ENCODE assay signal across 10 cellular contexts in genomic region chr11:80320765-80321164, GRCh38.
A peak's percentile ranks its signal among the peaks of the same experiment; 100 is the strongest.
DNase-seq lines count a peak whose midpoint lies in the region; TF ChIP-seq lines count a peak whose summit lies in the region.
"Had no signal": no experiment of that assay in that cellular context is flagged by ENCODE, and none has a peak within 500 bp of the region (broad histone marks: within the 10 kb centered on the region; RNA-seq: fewer than 3 reads in every experiment).

No MANE protein-coding gene starts in this region.

- H3K27me3 Mint-ChIP-seq in CD4-positive, alpha-beta memory T cell = no peaks in the 10 kb centered on the region
- no peaks in the 10 kb centered on the region for H3K27me3 Mint-ChIP-seq in CD8-positive, alpha-beta memory T cell
- H3K27me3 Mint-ChIP-seq: activated T-helper 17 cell treated with anti-CD3 and anti-CD28 coated beads, Interleukin-2, amount 50 U/mL, for 72 hours had no signal

- DNase-seq in GM12864 (ENCODE audit: low read depth) (no peak), RKO (ENCODE audit: low spot score) (peak; percentile 25), iPS-NIHi7 (ENCODE audit: extremely low spot score) (peak; percentile 26), HuH-7 (ENCODE audit: low spot score) (no peak)
- peak; percentile 8 for DNase-seq in Jurkat, Clone E6-1 (ENCODE audit: low read depth, low spot score)
- no peak for DNase-seq in CD4-positive, alpha-beta memory T cell
- no peak for DNase-seq in CD8-positive, alpha-beta memory T cell
- DNase-seq: NK-92 treated with Interleukin-12 subunit alpha and Interleukin-12 subunit beta, amount 100 ng/mL, for 24 hours had no signal

- H3K27me3 ChIP-seq in CD4-positive, alpha-beta memory T cell (ENCODE audit: insufficient read depth, low read length) = no peaks in the 10 kb centered on the region
- H3K27me3 ChIP-seq in CD8-positive, alpha-beta memory T cell (ENCODE audit: insufficient read depth, low read length, poor library complexity, severe bottlenecking) = no peaks in the 10 kb centered on the region
- H3K27me3 ChIP-seq: vagina had no signal

- H3K9me3 Mint-ChIP-seq in CD4-positive, alpha-beta memory T cell = peaks cover 0 to 17% (median 12%) of the 10 kb centered on the region in 8 donors
- peaks cover 4 to 30% (median 20%) of the 10 kb centered on the region in 5 donors for H3K9me3 Mint-ChIP-seq in CD8-positive, alpha-beta memory T cell

- intact Hi-C loops in CD4-positive, alpha-beta memory T cell (cut with micrococcal nuclease) = no loop called here

- no peak overlapping the region for H3K4me3 Mint-ChIP-seq in CD4-positive, alpha-beta memory T cell
- no peak overlapping the region for H3K4me3 Mint-ChIP-seq in CD8-positive, alpha-beta memory T cell
- H3K4me3 Mint-ChIP-seq: activated T-helper 17 cell treated with anti-CD3 and anti-CD28 coated beads, Interleukin-2, amount 50 U/mL, for 72 hours had no signal

- H3K36me3 ChIP-seq in CD4-positive, alpha-beta memory T cell (ENCODE audit: insufficient read depth, low read length) = no peaks in the 10 kb centered on the region
- H3K36me3 ChIP-seq in CD8-positive, alpha-beta memory T cell (ENCODE audit: insufficient read depth, low read length) = no peaks in the 10 kb centered on the region
- H3K36me3 ChIP-seq: vagina had no signal

- no peak overlapping the region for H3K27ac Mint-ChIP-seq in CD4-positive, alpha-beta memory T cell
- H3K27ac Mint-ChIP-seq in CD8-positive, alpha-beta memory T cell = no peak overlapping the region
- H3K27ac Mint-ChIP-seq: activated T-helper 17 cell treated with anti-CD3 and anti-CD28 coated beads, Interleukin-2, amount 50 U/mL, for 72 hours had no signal

- no peak overlapping the region for H3K27ac ChIP-seq in CD4-positive, alpha-beta memory T cell (ENCODE audit: low read depth, low read length)
- no peak overlapping the region for H3K27ac ChIP-seq in CD8-positive, alpha-beta memory T cell (ENCODE audit: low read depth, low read length)
- H3K27ac ChIP-seq: vagina had no signal

- no peaks in the 10 kb centered on the region for H3K4me1 ChIP-seq in CD4-positive, alpha-beta memory T cell (ENCODE audit: insufficient read depth, low read length)
- H3K4me1 ChIP-seq in CD8-positive, alpha-beta memory T cell (ENCODE audit: insufficient read depth, low read length) = no peaks in the 10 kb centered on the region
- H3K4me1 ChIP-seq: vagina had no signal

- no peaks in the 10 kb centered on the region for H3K4me1 Mint-ChIP-seq in CD4-positive, alpha-beta memory T cell
- no peaks in the 10 kb centered on the region for H3K4me1 Mint-ChIP-seq in CD8-positive, alpha-beta memory T cell
- H3K4me1 Mint-ChIP-seq: activated T-helper 17 cell treated with anti-CD3 and anti-CD28 coated beads, Interleukin-2, amount 50 U/mL, for 72 hours had no signal

- POLR2A ChIA-PET in CD4-positive, alpha-beta memory T cell (lab: Charles Lee; ENCODE audit: partially characterized antibody) = no interaction called here
- POLR2A ChIA-PET in CD8-positive, alpha-beta memory T cell (lab: Charles Lee) = no interaction called here

- no peaks in the 10 kb centered on the region for H3K36me3 Mint-ChIP-seq in CD4-positive, alpha-beta memory T cell
- H3K36me3 Mint-ChIP-seq in CD8-positive, alpha-beta memory T cell = no peaks in the 10 kb centered on the region

- H3K9me3 ChIP-seq in CD4-positive, alpha-beta memory T cell (ENCODE audit: control insufficient read depth in 1 of 2, low read length in 2 of 2) = no peaks in the 10 kb centered on the region
- H3K9me3 ChIP-seq in CD8-positive, alpha-beta memory T cell (ENCODE audit: low read length) = peaks cover 4% of the 10 kb centered on the region
- H3K9me3 ChIP-seq: vagina had no signal

- TF ChIP-seq CTCF in GM12864 (IDR thresholded peaks at IDR 0.05; ENCODE audit: low read depth, low read length, missing control alignments) = peak; percentile 46

- no peak overlapping the region for H3K4me3 ChIP-seq in GM12864 (ENCODE audit: low read depth, low read length)
- H3K4me3 ChIP-seq in Jurkat, Clone E6-1 (ENCODE audit: low read length) = no peak overlapping the region
- no peak overlapping the region for H3K4me3 ChIP-seq in CD4-positive, alpha-beta memory T cell (ENCODE audit: low read length in 2 of 2)
- H3K4me3 ChIP-seq in CD8-positive, alpha-beta memory T cell (ENCODE audit: low read length) = no peak overlapping the region
- H3K4me3 ChIP-seq: vagina had no signal

- CTCF ChIA-PET in CD4-positive, alpha-beta memory T cell (lab: Charles Lee; ENCODE audit: partially characterized antibody) = no interaction called here
- CTCF ChIA-PET in CD8-positive, alpha-beta memory T cell (lab: Charles Lee) = no interaction called here

Comparison
In these comparisons a context has a peak if more than half of its experiments do, and no peak if none do; other contexts are left out.
1. DNase-seq: peak in Jurkat, Clone E6-1 (single experiment), RKO (single experiment) and iPS-NIHi7 (single experiment); none in GM12864 (single experiment), CD4-positive, alpha-beta memory T cell (0 of 5), HuH-7 (single experiment) and CD8-positive, alpha-beta memory T cell (0 of 5).